In the genomic region with DNA sequence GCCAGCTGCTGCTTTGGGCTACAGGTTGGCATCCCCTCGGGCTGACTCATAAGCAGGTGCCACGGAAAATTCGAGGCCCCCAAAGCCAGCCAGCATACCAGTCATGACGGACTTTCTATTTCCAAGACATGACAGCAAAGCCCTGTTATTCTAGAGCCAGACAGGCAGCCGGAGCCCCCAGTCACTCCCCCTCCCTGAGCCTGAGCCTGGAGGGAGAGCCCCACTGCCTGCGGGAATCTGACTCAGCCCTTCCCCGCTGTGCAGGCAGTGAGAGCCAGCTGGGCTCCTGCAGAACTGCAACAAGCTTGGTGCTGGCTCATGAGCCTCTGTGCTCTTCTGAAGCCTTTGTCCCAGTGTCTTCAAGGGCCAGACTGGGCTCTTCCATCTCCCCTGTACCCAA, we compare ENCODE assay signal across 12 cellular contexts. TPM values are rescaled to one million over a fixed set of nuclear protein-coding genes. Genes with fewer than 3 reads are reported as not detected.
A peak's percentile ranks its signal among the peaks of the same experiment; 100 is the strongest.
DNase-seq lines count a peak whose midpoint lies in the region; ATAC-seq, FAIRE-seq and TF ChIP-seq lines count a peak whose summit lies in the region.
"Had no signal": no experiment of that assay in that cellular context is flagged by ENCODE, and none has a peak within 500 bp of the region (broad histone marks: within the 10 kb centered on the region; RNA-seq: fewer than 3 reads in every experiment).

No MANE protein-coding gene starts in this region.

- peak; percentile 46 for DNase-seq in AG09309 (ENCODE audit: low read depth)
- peak; percentile 63 for DNase-seq in NCI-H146 treated with DMSO at 0.1 percent for 48 hours (lab: John Stamatoyannopoulos, UW; ENCODE audit: unreplicated experiment)
- peak; percentile 28 for DNase-seq in dedifferentiated amniotic fluid mesenchymal stem cell (ENCODE audit: extremely low spot score)
- peak; percentile 11 for DNase-seq in midbrain (lab: John Stamatoyannopoulos, UW)
- DNase-seq in GM12892 (ENCODE audit: insufficient read length), result no peak
- DNase-seq in thyroid gland, result no peak
- no peak for DNase-seq in GM19240 (ENCODE audit: insufficient read length, low spot score)
- DNase-seq in naive thymus-derived CD8-positive, alpha-beta T cell, result no peak
- DNase-seq: DND-41, naive B cell had no signal

- no peak overlapping the region for H3K27ac ChIP-seq in thyroid gland

- H3K27me3 ChIP-seq in thyroid gland, result no peaks in the 10 kb centered on the region

- TF ChIP-seq CTCF in AG09309 (IDR thresholded peaks at IDR 0.05; ENCODE audit: control insufficient read depth, insufficient read depth, low read depth, low read length, missing control alignments) (no peak), thyroid gland (IDR thresholded peaks at IDR 0.05) (no peak)

- TF ChIP-seq POLR2A in GM12892 (IDR thresholded peaks at IDR 0.05; ENCODE audit: low read depth, low read length) (no peak), thyroid gland (IDR thresholded peaks at IDR 0.05) (no peak)

- H3K9me3 ChIP-seq in thyroid gland, result no peaks in the 10 kb centered on the region

- intact Hi-C loops in thyroid gland (cut with DNase I), result no loop called here

- POLR2A ChIA-PET in naive thymus-derived CD8-positive, alpha-beta T cell (lab: Charles Lee), result no interaction called here

- no peak for FAIRE-seq in GM12892 (lab: Jason Lieb, UNC)
- FAIRE-seq: colon had no signal

- peaks cover 2 to 43% (median 16%) of the 10 kb centered on the region in 5 donors for H3K27me3 Mint-ChIP-seq in naive thymus-derived CD8-positive, alpha-beta T cell

- H3K4me3 ChIP-seq in AG09309 (ENCODE audit: control insufficient read depth, low read depth, low read length), result no peak overlapping the region
- H3K4me3 ChIP-seq in thyroid gland (replicated peaks in 1 of 3), result no peak overlapping the region

- no peaks in the 10 kb centered on the region for H3K36me3 ChIP-seq in thyroid gland

- no peak overlapping the region for H3K27ac Mint-ChIP-seq in naive thymus-derived CD8-positive, alpha-beta T cell

- H3K36me3 Mint-ChIP-seq in naive thymus-derived CD8-positive, alpha-beta T cell, result no peaks in the 10 kb centered on the region
- H3K36me3 Mint-ChIP-seq: naive B cell had no signal

- H3K9me3 Mint-ChIP-seq in naive thymus-derived CD8-positive, alpha-beta T cell, result no peaks in the 10 kb centered on the region
- H3K9me3 Mint-ChIP-seq: naive B cell had no signal

- 74 to 75% methylated on average over 7 of the region's 7 CpGs for WGBS in thyroid gland, 2 donors

- ATAC-seq in naive thymus-derived CD8-positive, alpha-beta T cell, result no peak

- H3K4me1 Mint-ChIP-seq in naive thymus-derived CD8-positive, alpha-beta T cell, result peaks cover 0 to 2% (median 0%) of the 10 kb centered on the region in 4 donors
- H3K4me1 Mint-ChIP-seq: naive B cell had no signal

- no peaks in the 10 kb centered on the region for H3K4me1 ChIP-seq in thyroid gland

- no peak overlapping the region for H3K4me3 Mint-ChIP-seq in naive thymus-derived CD8-positive, alpha-beta T cell
- H3K4me3 Mint-ChIP-seq: naive B cell had no signal

RNA-seq across cellular contexts. Expression of gene BTBD16, which starts 15.8 kb away (rescaled TPM):
- polyA plus RNA-seq in GM12892 (2012; ENCODE audit: missing spikeins), result 0.23 TPM
- under 1 TPM in 1 of 4 donors, not detected in 3; 0.11 TPM for total RNA-seq in thyroid gland
- total RNA-seq in naive thymus-derived CD8-positive, alpha-beta T cell, result not detected
- not detected for polyA plus RNA-seq in naive thymus-derived CD8-positive, alpha-beta T cell
- total RNA-seq: T-helper 2 cell treated with Interferon-gamma antibody and Interleukin-4, amounts not matched to agents 100 ng/mL and 5 ng/mL, for 36 hours had no signal

Comparison
In these comparisons a context has a peak if more than half of its experiments do, and no peak if none do; other contexts are left out.
1. DNase-seq: peak in AG09309 (single experiment), NCI-H146 treated with DMSO at 0.1 percent for 48 hours (single experiment), dedifferentiated amniotic fluid mesenchymal stem cell (single experiment) and midbrain (single experiment); none in GM12892 (single experiment), thyroid gland (0 of 2), GM19240 (single experiment) and naive thymus-derived CD8-positive, alpha-beta T cell (0 of 10).